8 cellular contexts compared by ENCODE assay signal in the genomic region with DNA sequence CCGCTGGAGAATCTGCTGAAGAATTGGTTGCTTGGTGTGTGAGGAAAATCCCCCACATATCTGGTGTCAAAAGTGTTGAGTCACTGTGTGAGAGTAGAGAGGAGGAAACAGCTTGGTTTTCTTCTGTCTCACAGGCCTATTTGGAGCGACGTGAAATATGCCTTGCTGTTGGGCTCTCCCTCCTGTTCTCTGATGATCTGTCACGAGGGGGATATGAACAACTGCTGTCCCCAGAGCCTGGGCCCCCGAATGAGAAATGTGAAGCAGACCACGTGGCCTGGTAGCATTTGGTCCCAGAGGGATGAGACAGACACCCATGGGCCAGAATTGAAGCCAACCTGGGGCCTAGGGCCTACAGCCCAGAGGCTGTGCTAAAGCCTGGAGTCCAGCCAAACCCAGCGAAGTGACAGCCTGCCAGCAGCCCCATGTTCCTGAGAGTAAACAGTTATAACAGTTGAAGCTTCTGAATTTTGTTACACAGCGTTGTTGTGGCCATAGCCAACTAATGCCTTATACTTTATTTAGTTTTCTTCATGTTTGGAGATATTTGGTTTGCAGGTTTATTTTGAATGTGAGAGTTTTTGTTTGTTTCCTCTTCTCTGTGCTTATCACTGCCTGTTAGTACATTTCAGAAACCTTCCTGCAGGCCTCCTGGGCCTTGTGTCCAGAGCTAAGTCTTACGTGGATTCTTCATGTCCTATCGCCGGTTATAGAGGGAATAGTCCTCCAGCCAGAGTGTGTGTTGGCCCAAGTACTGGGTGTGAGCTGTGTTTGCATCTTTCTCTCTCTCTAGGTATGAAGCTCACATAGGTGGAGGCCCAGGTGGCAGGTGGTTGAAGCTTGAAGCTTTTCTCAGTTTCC. TPM values are rescaled to one million over a fixed set of nuclear protein-coding genes. Genes with fewer than 3 reads are reported as not detected.
DNase-seq lines count a peak whose midpoint lies in the region; ATAC-seq and TF ChIP-seq lines count a peak whose summit lies in the region.

No MANE protein-coding gene starts in this region.

- no peak for TF ChIP-seq CTCF in Caco-2 (IDR thresholded peaks at IDR 0.05; ENCODE audit: insufficient read depth in 1 of 2, low read depth in 1 of 2, low read length in 1 of 2, severe bottlenecking in 1 of 2, unreplicated experiment in 1 of 2)
- no peak for TF ChIP-seq CTCF in brain (conservative IDR thresholded peaks at IDR 0.05)
- no peak for TF ChIP-seq CTCF in natural killer cell (IDR thresholded peaks at IDR 0.05)
- no peak for TF ChIP-seq CTCF in MM.1S (IDR thresholded peaks at IDR 0.05; ENCODE audit: low read length)

- no TSS peak for BruUV-seq in Caco-2 (replicated peaks; lab: Mats Ljungman, UMichigan)

- H3K4me3 Mint-ChIP-seq in Caco-2 (ENCODE audit: unreplicated experiment) (no peak overlapping the region), brain (peak overlapping the region in 2 of 5 experiments; percentile 4 to 17), natural killer cell (no peak overlapping the region)

- H3K4me1 ChIP-seq in Caco-2, result peaks cover 12% of the 10 kb centered on the region; the same call in 1 of the 2 replicates
- H3K4me1 ChIP-seq in MM.1S (ENCODE audit: low read length), result no peaks in the 10 kb centered on the region

- H3F3A ChIP-seq in MM.1S (ENCODE audit: insufficient read depth, low read length), result no peaks in the 10 kb centered on the region

- no peak overlapping the region for H3K4me3 ChIP-seq in Caco-2 (ENCODE audit: low read depth, low read length)
- H3K4me3 ChIP-seq in MM.1S (ENCODE audit: low read length), result no peak overlapping the region

- peak overlapping the region; percentile 28 for H3K27ac Mint-ChIP-seq in Caco-2 (ENCODE audit: unreplicated experiment)
- peak overlapping the region; percentile 28 to 87 (median 73) for H3K27ac Mint-ChIP-seq in brain
- peak overlapping the region in 1 of 2 donors; percentile 68 for H3K27ac Mint-ChIP-seq in natural killer cell

- no peak overlapping the region for H3K9ac ChIP-seq in MM.1S (ENCODE audit: low read length)

- no peak overlapping the region for H3K4me2 ChIP-seq in MM.1S (ENCODE audit: low read depth, low read length)

- H3K4me1 Mint-ChIP-seq in Caco-2 (ENCODE audit: low read depth, unreplicated experiment) (peaks cover 16% of the 10 kb centered on the region), brain (peaks cover 12% of the 10 kb centered on the region), natural killer cell (peaks cover 11 to 16% of the 10 kb centered on the region in 2 donors)

- H3K9me3 Mint-ChIP-seq in Caco-2 (ENCODE audit: unreplicated experiment), result peaks cover 15% of the 10 kb centered on the region
- peaks cover 6 to 11% (median 9%) of the 10 kb centered on the region in 5 experiments for H3K9me3 Mint-ChIP-seq in brain
- peaks cover 0 to 4% of the 10 kb centered on the region in 2 donors for H3K9me3 Mint-ChIP-seq in natural killer cell

- H3K36me3 ChIP-seq in Caco-2 (ENCODE audit: control insufficient read depth, insufficient read depth, low read length), result no peaks in the 10 kb centered on the region
- H3K36me3 ChIP-seq in MM.1S (replicated peaks; ENCODE audit: insufficient read depth, low read length), result no peaks in the 10 kb centered on the region

- DNase-seq in Caco-2 (no peak), natural killer cell (no peak), MM.1S (no peak), DMS79 treated with DMSO at 0.1 percent for 48 hours (lab: John Stamatoyannopoulos, UW) (no peak)
- DNase-seq in activated CD4-positive, CD25-positive, alpha-beta regulatory T cell (lab: John Stamatoyannopoulos, UW), result no peak

- no peak overlapping the region for H2AFZ ChIP-seq in MM.1S (ENCODE audit: low read length)

- H3K9me2 ChIP-seq in MM.1S (replicated peaks; ENCODE audit: insufficient read depth, low read length), result no peaks in the 10 kb centered on the region

- peak; percentile 90 for ATAC-seq in GM19463 (IDR thresholded peaks at IDR 0.05; ENCODE audit: unreplicated experiment)
- ATAC-seq in HG03457 (IDR thresholded peaks at IDR 0.05; ENCODE audit: unreplicated experiment), result peak; percentile 82
- ATAC-seq in natural killer cell, result peak; percentile 46 to 67 (median 49)

- no peak overlapping the region for H3K27ac ChIP-seq in MM.1S (ENCODE audit: low read length)

- H3K27me3 Mint-ChIP-seq in Caco-2 (ENCODE audit: insufficient read depth, unreplicated experiment), result no peaks in the 10 kb centered on the region
- H3K27me3 Mint-ChIP-seq in brain, result no peaks in the 10 kb centered on the region
- peaks cover 0 to 4% of the 10 kb centered on the region in 2 donors for H3K27me3 Mint-ChIP-seq in natural killer cell (ENCODE audit: low read depth in 2 of 2)

- H3K27me3 ChIP-seq in Caco-2 (replicated peaks; ENCODE audit: control insufficient read depth, insufficient read depth, low read length) (no peaks in the 10 kb centered on the region), MM.1S (replicated peaks; ENCODE audit: insufficient read depth, low read length) (no peaks in the 10 kb centered on the region)

- intact Hi-C loops in Caco-2 (cut with micrococcal nuclease; ENCODE audit: unreplicated experiment), result no loop called here
- intact Hi-C loops in natural killer cell (cut with micrococcal nuclease), result no loop called here

- H3K79me2 ChIP-seq in MM.1S (ENCODE audit: low read length), result no peaks in the 10 kb centered on the region

- H3K9me3 ChIP-seq in Caco-2, result no peaks in the 10 kb centered on the region
- H3K9me3 ChIP-seq in MM.1S (replicated peaks; ENCODE audit: insufficient read depth, low read length), result no peaks in the 10 kb centered on the region

- POLR2A ChIA-PET in Caco-2 (lab: Charles Lee), result no interaction called here

- H3K36me3 Mint-ChIP-seq in Caco-2 (ENCODE audit: insufficient read depth, unreplicated experiment) (peaks cover 10% of the 10 kb centered on the region), brain (peaks cover 5% of the 10 kb centered on the region), natural killer cell (no peaks in the 10 kb centered on the region)

- CTCF ChIA-PET in Caco-2 (lab: Charles Lee), result no interaction called here

- no peaks in the 10 kb centered on the region for H4K20me1 ChIP-seq in MM.1S (ENCODE audit: insufficient read depth, low read length)

RNA-seq across cellular contexts. Expression of gene COLEC12, which starts 18.7 kb away (rescaled TPM):
- total RNA-seq in Caco-2 (2022) (0.09 and 0.44 TPM in 2 replicates), natural killer cell (not detected)
- polyA plus RNA-seq in brain (ENCODE audit: insufficient read depth, low read depth, low replicate concordance), result 3.9 TPM
